ENCODE assay signal across 8 cellular contexts in genomic region chr2:236568922-236569592, GRCh38. TPM values are rescaled to one million over a fixed set of nuclear protein-coding genes. Genes with fewer than 3 reads are reported as not detected.
DNase-seq lines count a peak whose midpoint lies in the region; ATAC-seq and TF ChIP-seq lines count a peak whose summit lies in the region.

No MANE protein-coding gene starts in this region.

- H2BK20ac ChIP-seq in H9 (ENCODE audit: low read depth, low read length, poor library complexity, severe bottlenecking), result no peak overlapping the region

- H2AFZ ChIP-seq in H9 (ENCODE audit: low read length), result no peak overlapping the region

- ATAC-seq in stimulated activated effector memory CD8-positive, alpha-beta T cell treated with anti-CD3 and anti-CD28 coated beads, Interleukin-12 subunit alpha, Interleukin-12 subunit beta, amount 100 ng/mL, for 72 hours, result no peak
- ATAC-seq in mucosa of descending colon, result no peak

- H2AK5ac ChIP-seq in H9 (ENCODE audit: insufficient read length, low read length), result no peak overlapping the region

- H3K4me3 Mint-ChIP-seq in H9, result peak overlapping the region in 1 of 2 experiments; percentile 66; a peak in 3 of 5 replicates
- peak overlapping the region; percentile 85 for H3K4me3 Mint-ChIP-seq in activated naive CD8-positive, alpha-beta T cell
- H3K4me3 Mint-ChIP-seq in immature natural killer cell, result peak overlapping the region; percentile 54 to 95 (median 89)
- H3K4me3 Mint-ChIP-seq in stimulated activated effector memory CD8-positive, alpha-beta T cell treated with anti-CD3 and anti-CD28 coated beads, Interleukin-12 subunit alpha, Interleukin-12 subunit beta, amount 100 ng/mL, for 72 hours, result peak overlapping the region; percentile 76

- H4K8ac ChIP-seq in H9 (replicated peaks; ENCODE audit: insufficient read length, low read depth, low read length), result no peak overlapping the region

- no peak overlapping the region for H2BK12ac ChIP-seq in H9 (ENCODE audit: insufficient read length, low read depth, low read length)

- H3K23me2 ChIP-seq in H9 (ENCODE audit: insufficient read length, low read depth, low read length, poor library complexity, severe bottlenecking), result peaks cover 7% of the 10 kb centered on the region

- no peaks in the 10 kb centered on the region for H4K20me1 ChIP-seq in H9 (ENCODE audit: control insufficient read depth, insufficient read depth, insufficient read length)

- H3K4me2 ChIP-seq in H9 (ENCODE audit: insufficient read depth, insufficient read length, low read length), result peak overlapping the region; percentile 71

- H3K9me3 ChIP-seq in H9 (ENCODE audit: control insufficient read depth, low read depth, low read length) (no peaks in the 10 kb centered on the region), mucosa of descending colon (no peaks in the 10 kb centered on the region)

- no peak overlapping the region for H3K56ac ChIP-seq in H9 (ENCODE audit: insufficient read length, low read depth, low read length)

- H4K91ac ChIP-seq in H9 (ENCODE audit: insufficient read length, low read depth, low read length), result no peak overlapping the region

- no peak overlapping the region for H3K9ac ChIP-seq in H9 (ENCODE audit: extremely low read depth, insufficient read length, low read length)

- no peak overlapping the region for H3K14ac ChIP-seq in H9 (ENCODE audit: insufficient read depth, low read length)

- H3K27ac Mint-ChIP-seq in H9 (peak overlapping the region in 2 of 3 experiments; percentile 55 to 73; a peak in 3 of 7 replicates), immature natural killer cell (peak overlapping the region; percentile 62 to 93 (median 83))
- peak overlapping the region; percentile 16 for H3K27ac Mint-ChIP-seq in activated naive CD8-positive, alpha-beta T cell
- H3K27ac Mint-ChIP-seq in stimulated activated effector memory CD8-positive, alpha-beta T cell treated with anti-CD3 and anti-CD28 coated beads, Interleukin-12 subunit alpha, Interleukin-12 subunit beta, amount 100 ng/mL, for 72 hours, result no peak overlapping the region

- H3K36me3 ChIP-seq in mucosa of descending colon (ENCODE audit: low read depth), result no peaks in the 10 kb centered on the region

- H3K36me3 Mint-ChIP-seq in H9 (ENCODE audit: insufficient read depth in 1 of 3, low read depth in 3 of 3) (no peaks in the 10 kb centered on the region), immature natural killer cell (peaks cover 0 to 16% (median 6%) of the 10 kb centered on the region in 3 donors)
- no peaks in the 10 kb centered on the region for H3K36me3 Mint-ChIP-seq in activated naive CD8-positive, alpha-beta T cell
- H3K36me3 Mint-ChIP-seq in stimulated activated effector memory CD8-positive, alpha-beta T cell treated with anti-CD3 and anti-CD28 coated beads, Interleukin-12 subunit alpha, Interleukin-12 subunit beta, amount 100 ng/mL, for 72 hours, result no peaks in the 10 kb centered on the region

- no peak overlapping the region for H3K4ac ChIP-seq in H9 (ENCODE audit: low read depth, low read length)

- intact Hi-C loops in mucosa of descending colon (cut with DNase I, micrococcal nuclease), result no loop called here

- no peak overlapping the region for H2BK120ac ChIP-seq in H9 (ENCODE audit: low read depth, low read length, poor library complexity, severe bottlenecking)

- WGBS in H9 (ENCODE audit: extremely low coverage, insufficient read length, low lambda C conversion rate), result no CpG with 5 or more reads among the region's 11 CpGs

- H2BK5ac ChIP-seq in H9 (ENCODE audit: insufficient read length, low read length), result no peak overlapping the region

- H3K4me1 ChIP-seq in H9 (ENCODE audit: insufficient read depth, low read length) (peaks cover 5% of the 10 kb centered on the region; the same call in 1 of the 2 replicates), mucosa of descending colon (ENCODE audit: low read depth) (peaks cover 10% of the 10 kb centered on the region)

- H3K79me2 ChIP-seq in H9 (ENCODE audit: insufficient read depth, low read length), result no peaks in the 10 kb centered on the region

- H3K79me1 ChIP-seq in H9 (ENCODE audit: insufficient read depth, low read depth, low read length, poor library complexity, severe bottlenecking), result no peaks in the 10 kb centered on the region

- H3K27me3 Mint-ChIP-seq in H9 (ENCODE audit: low read depth), result peaks cover 51% of the 10 kb centered on the region
- H3K27me3 Mint-ChIP-seq in activated naive CD8-positive, alpha-beta T cell, result no peaks in the 10 kb centered on the region
- peaks cover 0 to 5% (median 0%) of the 10 kb centered on the region in 3 donors for H3K27me3 Mint-ChIP-seq in immature natural killer cell (ENCODE audit: low read depth in 3 of 3)

- no peak overlapping the region for H2BK15ac ChIP-seq in H9 (ENCODE audit: low read depth, low read length)

- H3K23ac ChIP-seq in H9 (ENCODE audit: insufficient read length, low read depth, low read length), result no peak overlapping the region

- peaks cover 11% of the 10 kb centered on the region; the same call in 1 of the 2 replicates for H3K27me3 ChIP-seq in H9 (ENCODE audit: insufficient read depth, low read length)

- H3K9me3 Mint-ChIP-seq in H9, result no peaks in the 10 kb centered on the region
- H3K9me3 Mint-ChIP-seq in activated naive CD8-positive, alpha-beta T cell (ENCODE audit: low read depth), result no peaks in the 10 kb centered on the region
- no peaks in the 10 kb centered on the region for H3K9me3 Mint-ChIP-seq in immature natural killer cell
- H3K9me3 Mint-ChIP-seq in stimulated activated effector memory CD8-positive, alpha-beta T cell treated with anti-CD3 and anti-CD28 coated beads, Interleukin-12 subunit alpha, Interleukin-12 subunit beta, amount 100 ng/mL, for 72 hours, result no peaks in the 10 kb centered on the region

- no peak overlapping the region for H3T11ph ChIP-seq in H9 (ENCODE audit: low read length)

- no peak overlapping the region for H4K5ac ChIP-seq in H9 (ENCODE audit: insufficient read length, low read depth, low read length)

- H3K27ac ChIP-seq in H9 (ENCODE audit: insufficient read length, low read depth, low read length), result no peak overlapping the region

- peaks cover 67 to 74% of the 10 kb centered on the region in 2 experiments for H3K4me1 Mint-ChIP-seq in H9
- peaks cover 28% of the 10 kb centered on the region for H3K4me1 Mint-ChIP-seq in activated naive CD8-positive, alpha-beta T cell (ENCODE audit: low read depth)
- H3K4me1 Mint-ChIP-seq in immature natural killer cell, result peaks cover 39 to 45% of the 10 kb centered on the region in 2 donors
- peaks cover 26% of the 10 kb centered on the region for H3K4me1 Mint-ChIP-seq in stimulated activated effector memory CD8-positive, alpha-beta T cell treated with anti-CD3 and anti-CD28 coated beads, Interleukin-12 subunit alpha, Interleukin-12 subunit beta, amount 100 ng/mL, for 72 hours

- H3K18ac ChIP-seq in H9 (ENCODE audit: insufficient read length, low read depth, low read length), result no peak overlapping the region

- H3K4me3 ChIP-seq in mucosa of descending colon, result no peak overlapping the region

- DNase-seq in H9 (no peak), immature natural killer cell (no peak), Ammon's horn (ENCODE audit: low spot score) (no peak), NCI-H2227 treated with DMSO at 0.1 percent for 48 hours (lab: John Stamatoyannopoulos, UW) (no peak), mucosa of descending colon (no peak), GM03348 (ENCODE audit: low spot score) (no peak)
- DNase-seq in stimulated activated effector memory CD8-positive, alpha-beta T cell treated with anti-CD3 and anti-CD28 coated beads, Interleukin-12 subunit alpha, Interleukin-12 subunit beta, amount 100 ng/mL, for 72 hours (ENCODE audit: low spot score in 2 of 2), result no peak

- no peak for TF ChIP-seq CTCF in H9 (conservative IDR thresholded peaks at IDR 0.05)
- no peak for TF ChIP-seq CTCF in mucosa of descending colon (IDR thresholded peaks at IDR 0.05)

RNA-seq across cellular contexts. Expression of gene ACKR3, which starts 0.6 kb away (rescaled TPM):
- total RNA-seq in H9 (2021), result 0.44 and 0.64 TPM in 2 replicates
- polyA plus RNA-seq in immature natural killer cell, result 1 to 10 TPM; 3.1 to 7.8 (median 5.9) TPM
- 10 to 100 TPM in 2 of 3 donors, 1 to 10 TPM in 1; 8.0 to 17.9 (median 11.9) TPM for total RNA-seq in mucosa of descending colon
